8 cellular contexts compared by ENCODE assay signal in genomic region chr1:107141491-107142369, GRCh38. TPM values are rescaled to one million over a fixed set of nuclear protein-coding genes. Genes with fewer than 3 reads are reported as not detected.
DNase-seq lines count a peak whose midpoint lies in the region; ATAC-seq, FAIRE-seq and TF ChIP-seq lines count a peak whose summit lies in the region.

No MANE protein-coding gene starts in this region.

- no peaks in the 10 kb centered on the region for H3K79me2 ChIP-seq in K562 (ENCODE audit: control insufficient read depth, insufficient read depth, low read length)

- no peak overlapping the region for H3K9ac ChIP-seq in K562 (ENCODE audit: insufficient read depth in 1 of 2, low read depth in 2 of 2, low read length in 2 of 2)

- TF ChIP-seq POLR2A in GM12892 (IDR thresholded peaks at IDR 0.05; ENCODE audit: low read depth, low read length) (no peak), K562 (conservative IDR thresholded peaks at IDR 0.05) (no peak)

- no TSS peak for BruUV-seq in K562 (replicated peaks; lab: Mats Ljungman, UMichigan)

- ATAC-seq in K562 = 0 out of 3 replicates have a peak, but pooled peaks have one; percentile 47
- ATAC-seq in HG03469 (IDR thresholded peaks at IDR 0.05; ENCODE audit: unreplicated experiment) = no peak

- peak; percentile 27 for FAIRE-seq in GM12892 (lab: Jason Lieb, UNC)
- FAIRE-seq in K562 (lab: Jason Lieb, UNC) = no peak

- H3K4me1 ChIP-seq in K562 (replicated peaks in 1 of 2; ENCODE audit: control insufficient read depth in 2 of 2, insufficient read depth in 2 of 2, low read length in 2 of 2) (peaks cover 0 to 5% of the 10 kb centered on the region in 2 experiments; a peak in 1 of 5 replicates), iPS DF 6.9 (ENCODE audit: control insufficient read depth, insufficient read depth, low read length) (peaks cover 1% of the 10 kb centered on the region; the same call in 1 of the 2 replicates)

- no peak overlapping the region for H2AFZ ChIP-seq in K562 (ENCODE audit: low read depth, low read length)

- 18% methylated on average over 29 of the region's 44 CpGs for WGBS in K562 (ENCODE audit: insufficient coverage, low coverage, missing lambda C conversion rate)
- no CpG with 5 or more reads among the region's 44 CpGs for WGBS in iPS DF 6.9 (ENCODE audit: insufficient coverage, insufficient read length)

- intact Hi-C loops in K562 (cut with micrococcal nuclease) = loop anchor here (10.0 kb wide), 1 partner anchor 97 kb away; no protein-coding TSS in a partner anchor

- no peaks in the 10 kb centered on the region for H3K9me3 ChIP-seq in K562 (replicated peaks; ENCODE audit: control insufficient read depth, insufficient read depth, low read depth, low read length)
- no peaks in the 10 kb centered on the region for H3K9me3 ChIP-seq in iPS DF 6.9 (ENCODE audit: control insufficient read depth, insufficient read depth, low read length)

- no peak overlapping the region for H3K27ac ChIP-seq in K562 (ENCODE audit: extremely low read depth, low read depth, low read length)
- H3K27ac ChIP-seq in iPS DF 6.9 (ENCODE audit: low read length) = no peak overlapping the region

- TF ChIP-seq CTCF in K562 (IDR thresholded peaks at IDR 0.05 in 2 of 3, conservative IDR thresholded peaks at IDR 0.05 in 1 of 3; ENCODE audit: insufficient read depth in 2 of 3, low read depth in 1 of 3, low read length in 3 of 3) = peak in 2 of 3 experiments; percentile 42 to 50; a peak in 3 of 6 replicates

- H3K9me1 ChIP-seq in K562 (ENCODE audit: control insufficient read depth, insufficient read depth, low read length) = no peaks in the 10 kb centered on the region

- H3K4me3 ChIP-seq in K562 (no peak overlapping the region), iPS DF 6.9 (ENCODE audit: low read length) (peak overlapping the region; percentile 62; the same call in 1 of the 2 replicates)

- POLR2A ChIA-PET in K562 (lab: Yijun Ruan, JAX) = interaction anchor here (0.7 kb wide), 1 partner anchor 32 kb away, joined by 3 read pairs; no protein-coding TSS in a partner anchor

- H3K36me3 ChIP-seq in K562 (ENCODE audit: control insufficient read depth, insufficient read depth, low read length) = no peaks in the 10 kb centered on the region
- no peaks in the 10 kb centered on the region for H3K36me3 ChIP-seq in iPS DF 6.9 (ENCODE audit: control insufficient read depth, insufficient read depth, low read length)

- in situ Hi-C loops in K562 (cut with MboI) = no loop called here

- peak; percentile 31 to 45; a peak in 3 of 4 replicates for TF ChIP-seq RAD21 in K562 (CRISPR knock-in tag; conservative IDR thresholded peaks at IDR 0.05 in 1 of 2, IDR thresholded peaks at IDR 0.05 in 1 of 2)

- peak; percentile 29 for DNase-seq in AG08396 (ENCODE audit: low spot score)
- DNase-seq in GM12892 (ENCODE audit: insufficient read length) = no peak
- DNase-seq in HT1080 (ENCODE audit: low read depth) = peak; percentile 77
- DNase-seq in OCI-M1 (lab: John Stamatoyannopoulos, UW) = peak; percentile 61
- DNase-seq in K562 (ENCODE audit: extremely low read depth in 1 of 4, low spot score in 3 of 4) = peak; percentile 8 to 36 (median 20)
- DNase-seq in iPS DF 6.9 (ENCODE audit: low read depth, low spot score) = no peak
- DNase-seq in renal cortical epithelial cell (ENCODE audit: low read depth) = peak; percentile 78

- H3K27me3 ChIP-seq in K562 (ENCODE audit: control insufficient read depth in 2 of 2, insufficient read depth in 2 of 2, low read length in 2 of 2) (no peaks in the 10 kb centered on the region), iPS DF 6.9 (ENCODE audit: control insufficient read depth, insufficient read depth, low read length) (no peaks in the 10 kb centered on the region)

- CTCF ChIA-PET in K562 (lab: Yijun Ruan, JAX; ENCODE audit: low intra/inter-chr PET ratio) = no interaction called here

- H3K4me2 ChIP-seq in K562 (ENCODE audit: insufficient read depth, low read length) = no peak overlapping the region

- no peak for TF ChIP-seq EP300 in K562 (IDR thresholded peaks at IDR 0.05; ENCODE audit: low read length)

- no peaks in the 10 kb centered on the region for H4K20me1 ChIP-seq in K562 (replicated peaks; ENCODE audit: control insufficient read depth, insufficient read depth, low read length)

TF ChIP-seq in K562, 482 proteins besides CTCF, POLR2A, EP300 and RAD21:
- TF ChIP-seq ZBTB11 (CRISPR knock-in tag; IDR thresholded peaks at IDR 0.05) (peak in 1 of 3 experiments; percentile 77; a peak in 2 of 6 replicates), ZNF384 (IDR thresholded peaks at IDR 0.05; ENCODE audit: low read depth, low read length) (peak; percentile 72), EWSR1 (IDR thresholded peaks at IDR 0.05; ENCODE audit: borderline replicate concordance, low read depth, partially characterized antibody) (peak; percentile 42), RBM34 (IDR thresholded peaks at IDR 0.05; ENCODE audit: borderline replicate concordance, insufficient read depth, low read length) (no peak), TRIM28 (IDR thresholded peaks at IDR 0.05) (no peak)
TF ChIP-seq in K562: peak in this region for 3.

RNA-seq across cellular contexts. Expression of gene NTNG1, which starts 0.9 kb away (rescaled TPM):
- 1.6 TPM for polyA plus RNA-seq in GM12892 (2012; ENCODE audit: missing spikeins)
- 8.5 and 16.0 TPM in 2 replicates for total RNA-seq in HT1080 (2014; rRNA removed; shearing (Covaris generic))
- 18.2 and 20.3 TPM in 2 replicates for polyA plus RNA-seq in HT1080 (2015; cell fraction: cytosol; rRNA removed)
- 22.7 and 26.4 TPM in 2 replicates for polyA plus RNA-seq in HT1080 (2015; cell fraction: nucleus; rRNA removed)
- total RNA-seq in K562 (2011; cell fraction: chromatin; rRNA removed; ENCODE audit: low replicate concordance) = not detected in 2 replicates
- not detected in 2 replicates for total RNA-seq in K562 (2011; cell fraction: nucleolus; rRNA removed)
- not detected in 2 replicates for total RNA-seq in K562 (2011; cell fraction: nucleoplasm; rRNA removed)
- total RNA-seq in K562 (2014; rRNA removed) (not detected in 2 replicates), K562 (2014; rRNA removed; fragmentation: Illumina TruSeq; extraction: Trizol) (not detected in 2 replicates), K562 (2015; rRNA removed; fragmentation: Illumina TruSeq; extraction: Trizol) (not detected in 2 replicates), K562 (2021) (not detected in 2 replicates), renal cortical epithelial cell (28.8 and 32.8 TPM in 2 replicates)
- polyA plus RNA-seq in K562 (2011; rRNA removed) (not detected in 2 replicates), K562 (2014; fragmentation: Illumina TruSeq; extraction: Trizol) (not detected in 2 replicates), K562 (2014; fragmentation: Nextera tagmentation; extraction: Ambion mirVana) (not detected), K562 (2014; rRNA removed) (not detected in 2 replicates)
- polyA plus RNA-seq in K562 (2011; cell fraction: cytosol; rRNA removed) = not detected in 2 replicates
- polyA plus RNA-seq in K562 (2011; cell fraction: nucleus; rRNA removed) = not detected in 2 replicates
- polyA plus RNA-seq in K562 (2012) = not detected in 2 replicates
- polyA minus RNA-seq in K562 (2011; rRNA and poly(A)+ RNA removed) = not detected in 2 replicates
- not detected in 2 replicates for polyA minus RNA-seq in K562 (2011; cell fraction: cytosol; rRNA and poly(A)+ RNA removed)
- polyA minus RNA-seq in K562 (2011; cell fraction: nucleus; rRNA and poly(A)+ RNA removed) = not detected in 2 replicates

Comparison
In these comparisons a context has a peak if more than half of its experiments do, and no peak if none do; other contexts are left out.
1. DNase-seq: peak in AG08396 (single experiment), HT1080 (single experiment), OCI-M1 (single experiment), K562 (4 of 4) and renal cortical epithelial cell (single experiment); none in GM12892 (single experiment) and iPS DF 6.9 (single experiment).